9 cellular contexts compared by ENCODE assay signal in genomic region chr4:2417765-2418651, GRCh38. TPM values are rescaled to one million over a fixed set of nuclear protein-coding genes. Genes with fewer than 3 reads are reported as not detected.
DNase-seq lines count a peak whose midpoint lies in the region; ATAC-seq and TF ChIP-seq lines count a peak whose summit lies in the region.
"Had no signal": no experiment of that assay in that cellular context is flagged by ENCODE, and none has a peak within 500 bp of the region (broad histone marks: within the 10 kb centered on the region; RNA-seq: fewer than 3 reads in every experiment).

ZFYVE28 (minus strand) TSS chr4:2418645; CDS start chr4:2418323, 322 bp downstream.

- no peak within 1 kb of the TSS for H3K9ac ChIP-seq in IMR-90 (ENCODE audit: low read depth, low read length)
- H3K9ac ChIP-seq in iPS-20b (ENCODE audit: low read depth, low read length): no peak within 1 kb of the TSS

- H3K9me3 Mint-ChIP-seq in activated CD4-positive, alpha-beta T cell treated with anti-CD3 and anti-CD28 coated beads, Interleukin-2, amount 10 ng/mL, durations not matched to agents 7 days and 5 days: no peaks in the 10 kb centered on the region
- no peaks in the 10 kb centered on the region for H3K9me3 Mint-ChIP-seq in activated naive CD8-positive, alpha-beta T cell treated with anti-CD3 and anti-CD28 coated beads for 36 hours

- in situ Hi-C loops in IMR-90 (cut with MboI; ENCODE audit: low sequenced_read_pairs): no loop called here

- no peak within 1 kb of the TSS for H3K18ac ChIP-seq in IMR-90 (ENCODE audit: low read depth, low read length)

- peaks cover 52% of the 10 kb centered on the region for H3K4me1 Mint-ChIP-seq in activated CD4-positive, alpha-beta T cell treated with anti-CD3 and anti-CD28 coated beads, Interleukin-2, amount 10 ng/mL, durations not matched to agents 7 days and 5 days
- H3K4me1 Mint-ChIP-seq in activated naive CD8-positive, alpha-beta T cell treated with anti-CD3 and anti-CD28 coated beads for 36 hours: peaks cover 41% of the 10 kb centered on the region

- H4K5ac ChIP-seq in IMR-90 (ENCODE audit: low read depth, low read length): no peak within 1 kb of the TSS

- H3K4me2 ChIP-seq in IMR-90 (ENCODE audit: low read depth, low read length): peak within 1 kb of the TSS; percentile 93

- H3K27ac Mint-ChIP-seq in activated CD4-positive, alpha-beta T cell treated with anti-CD3 and anti-CD28 coated beads, Interleukin-2, amount 10 ng/mL, durations not matched to agents 7 days and 5 days: peak within 1 kb of the TSS; percentile 86
- H3K27ac Mint-ChIP-seq in activated naive CD8-positive, alpha-beta T cell treated with anti-CD3 and anti-CD28 coated beads for 36 hours: peak within 1 kb of the TSS; percentile 39

- no peak for TF ChIP-seq CTCF in IMR-90 (conservative IDR thresholded peaks at IDR 0.05; ENCODE audit: low read depth, low read length)

- no peak within 1 kb of the TSS for H3K14ac ChIP-seq in IMR-90 (replicated peaks; ENCODE audit: low read depth, low read length)

- H3K9me3 ChIP-seq in IMR-90 (ENCODE audit: control insufficient read depth, insufficient read depth, low read length) (0 out of 2 replicates have a peak, but pooled peaks cover 2% of the 10 kb centered on the region), iPS-20b (ENCODE audit: insufficient read depth, low read depth, low read length) (no peaks in the 10 kb centered on the region)

- intact Hi-C loops in IMR-90 (cut with micrococcal nuclease): loop anchor here (10.0 kb wide), 1 partner anchor 153 kb away; the partner anchor contains the start of gene MXD4

- CTCF ChIA-PET in activated CD4-positive, alpha-beta T cell treated with anti-CD3 and anti-CD28 coated beads, Interleukin-2, amount 10 ng/mL, durations not matched to agents 7 days and 5 days (lab: Charles Lee): interaction anchor here (0.6 to 1.0 kb wide), 6 partner anchors 9 to 706 kb away, joined by 3 to 4 read pairs (median 4); partner anchors contain the start of gene SLBP
- CTCF ChIA-PET in IMR-90 (lab: Yijun Ruan, JAX): interaction anchor here (0.9 kb wide), 1 partner anchor 140 kb away, joined by 4 read pairs; no protein-coding TSS in a partner anchor

- no peak within 1 kb of the TSS for H3K4ac ChIP-seq in IMR-90 (ENCODE audit: low read depth, low read length)

- H3K4me3 ChIP-seq in IMR-90 (ENCODE audit: insufficient read depth, low read depth, low read length) (peak within 1 kb of the TSS; percentile 66), iPS-20b (ENCODE audit: low read length) (peak within 1 kb of the TSS; percentile 60)

- no peak within 1 kb of the TSS for H2BK120ac ChIP-seq in IMR-90 (ENCODE audit: low read depth, low read length)

- H4K20me1 ChIP-seq in IMR-90 (ENCODE audit: insufficient read depth, low read length): no peaks in the 10 kb centered on the region

- H3K27me3 Mint-ChIP-seq in activated CD4-positive, alpha-beta T cell treated with anti-CD3 and anti-CD28 coated beads, Interleukin-2, amount 10 ng/mL, durations not matched to agents 7 days and 5 days: peaks cover 52% of the 10 kb centered on the region
- H3K27me3 Mint-ChIP-seq in activated naive CD8-positive, alpha-beta T cell treated with anti-CD3 and anti-CD28 coated beads for 36 hours: peaks cover 75% of the 10 kb centered on the region

- peaks cover 8% of the 10 kb centered on the region; the same call in 1 of the 2 replicates for H3K9me1 ChIP-seq in IMR-90 (ENCODE audit: insufficient read depth, low read length)

- no peak within 1 kb of the TSS for H4K8ac ChIP-seq in IMR-90 (ENCODE audit: low read depth in 2 of 2, low read length in 2 of 2)

- H3K56ac ChIP-seq in IMR-90 (ENCODE audit: extremely low read depth, insufficient read depth, low read length): no peak within 1 kb of the TSS

- 2% methylated on average over 58 of the region's 91 CpGs; no CpG with 5 or more reads in 1 of the 2 experiments for WGBS in IMR-90 (ENCODE audit: extremely low coverage in 2 of 2, insufficient read length in 1 of 2), 2 experiments

- ATAC-seq in IMR-90 (ENCODE audit: low read depth) (peak; percentile 15), HG03045 (IDR thresholded peaks at IDR 0.05; ENCODE audit: unreplicated experiment) (no peak)

- peak within 1 kb of the TSS; percentile 84 for H2AK9ac ChIP-seq in IMR-90 (replicated peaks; ENCODE audit: low read depth, low read length, poor library complexity)

- peaks cover 0 to 3% of the 10 kb centered on the region in 2 experiments; a peak in 1 of 4 replicates for H3K79me1 ChIP-seq in IMR-90 (ENCODE audit: low read depth in 1 of 2, low read length in 2 of 2)

- H3K36me3 Mint-ChIP-seq in activated CD4-positive, alpha-beta T cell treated with anti-CD3 and anti-CD28 coated beads, Interleukin-2, amount 10 ng/mL, durations not matched to agents 7 days and 5 days (ENCODE audit: low read depth): no peaks in the 10 kb centered on the region
- no peaks in the 10 kb centered on the region for H3K36me3 Mint-ChIP-seq in activated naive CD8-positive, alpha-beta T cell treated with anti-CD3 and anti-CD28 coated beads for 36 hours

- no peak for DNase-seq in activated CD4-positive, alpha-beta T cell treated with anti-CD3 and anti-CD28 coated beads, Interleukin-2, amount 10 ng/mL, durations not matched to agents 7 days and 5 days
- DNase-seq in activated CD4-positive, alpha-beta T cell treated with anti-CD3 and anti-CD28 coated beads, Interleukin-2, amount 50 U/mL, for 1 hour: no peak
- DNase-seq in IMR-90: no peak
- peak; percentile 8 for DNase-seq in activated naive CD8-positive, alpha-beta T cell treated with anti-CD3 and anti-CD28 coated beads for 36 hours
- DNase-seq in stimulated activated CD8-positive, alpha-beta memory T cell treated with anti-CD3 and anti-CD28 coated beads, Interleukin-4, amount 100 ng/mL, for 48 hours: peak; percentile 48
- DNase-seq in MV-4-11 (lab: John Stamatoyannopoulos, UW): no peak

- no peak within 1 kb of the TSS for H3K27ac ChIP-seq in IMR-90 (ENCODE audit: insufficient read depth, low read length)
- no peak within 1 kb of the TSS for H3K27ac ChIP-seq in iPS-20b (ENCODE audit: low read length)
- H3K27ac ChIP-seq: epithelial cell of prostate had no signal

- H2AK5ac ChIP-seq in IMR-90 (ENCODE audit: low read depth, low read length): 0 out of 2 replicates have a peak within 1 kb of the TSS, but pooled peaks have one; percentile 3

- H2BK15ac ChIP-seq in IMR-90 (ENCODE audit: low read depth, low read length): no peak within 1 kb of the TSS

- no peak within 1 kb of the TSS for H3K23ac ChIP-seq in IMR-90 (ENCODE audit: low read depth, low read length)

- peak within 1 kb of the TSS; percentile 94 for H2AFZ ChIP-seq in IMR-90 (replicated peaks; ENCODE audit: low read length, poor library complexity)

- no peak within 1 kb of the TSS for H4K91ac ChIP-seq in IMR-90 (ENCODE audit: insufficient read depth, low read depth, low read length)

- POLR2A ChIA-PET in activated CD4-positive, alpha-beta T cell treated with anti-CD3 and anti-CD28 coated beads, Interleukin-2, amount 10 ng/mL, durations not matched to agents 7 days and 5 days (lab: Charles Lee): no interaction called here
- POLR2A ChIA-PET in IMR-90 (lab: Charles Lee; ENCODE audit: unreplicated experiment): no interaction called here

- H3K36me3 ChIP-seq in IMR-90 (ENCODE audit: control insufficient read depth, insufficient read depth, low read length): no peaks in the 10 kb centered on the region
- no peaks in the 10 kb centered on the region for H3K36me3 ChIP-seq in iPS-20b (ENCODE audit: insufficient read depth, low read depth, low read length)

- no peak for TF ChIP-seq RAD21 in IMR-90 (IDR thresholded peaks at IDR 0.05; ENCODE audit: low read length)

- TF ChIP-seq POLR2A in IMR-90 (IDR thresholded peaks at IDR 0.05; ENCODE audit: low read depth, low read length): no peak

- no TSS peak for BruUV-seq in IMR-90 (replicated peaks; lab: Mats Ljungman, UMichigan)

- H3K4me1 ChIP-seq in IMR-90 (ENCODE audit: control insufficient read depth, insufficient read depth, low read length) (peaks cover 9% of the 10 kb centered on the region; the same call in 1 of the 2 replicates), iPS-20b (ENCODE audit: insufficient read depth, low read length) (peaks cover 8% of the 10 kb centered on the region; the same call in 1 of the 2 replicates)

- H2BK5ac ChIP-seq in IMR-90 (ENCODE audit: low read depth, low read length, poor library complexity, severe bottlenecking): no peak within 1 kb of the TSS

- H2BK20ac ChIP-seq in IMR-90 (ENCODE audit: low read depth, low read length): no peak within 1 kb of the TSS

- peak within 1 kb of the TSS; percentile 85 for H3K4me3 Mint-ChIP-seq in activated CD4-positive, alpha-beta T cell treated with anti-CD3 and anti-CD28 coated beads, Interleukin-2, amount 10 ng/mL, durations not matched to agents 7 days and 5 days
- peak within 1 kb of the TSS; percentile 88 for H3K4me3 Mint-ChIP-seq in activated naive CD8-positive, alpha-beta T cell treated with anti-CD3 and anti-CD28 coated beads for 36 hours

- H3K27me3 ChIP-seq in IMR-90 (ENCODE audit: control insufficient read depth, insufficient read depth, low read length): peaks cover 65% of the 10 kb centered on the region
- peaks cover 93% of the 10 kb centered on the region for H3K27me3 ChIP-seq in iPS-20b (ENCODE audit: insufficient read depth, low read length)

- dilution Hi-C loops in IMR-90 (cut with HindIII; ENCODE audit: low sequenced_read_pairs, unreplicated experiment): no loop called here

TF ChIP-seq in IMR-90, 13 proteins besides CTCF, POLR2A, EP300 and RAD21 (continues in another document):
- no peak for TF ChIP-seq MAZ (IDR thresholded peaks at IDR 0.05; ENCODE audit: borderline replicate concordance, low read depth, low read length)
- TF ChIP-seq RCOR1 (IDR thresholded peaks at IDR 0.05; ENCODE audit: insufficient replicate concordance, low read length): no peak
- no peak for TF ChIP-seq ELK1 (IDR thresholded peaks at IDR 0.05; ENCODE audit: borderline replicate concordance, low read depth, low read length)
- TF ChIP-seq RFX5 (IDR thresholded peaks at IDR 0.05; ENCODE audit: low read depth, low read length): no peak
- TF ChIP-seq MXI1 (IDR thresholded peaks at IDR 0.05; ENCODE audit: borderline replicate concordance, low read depth, low read length): no peak

RNA-seq across cellular contexts. Expression of gene ZFYVE28, which starts in this region (rescaled TPM):
- total RNA-seq in activated CD4-positive, alpha-beta T cell treated with anti-CD3 and anti-CD28 coated beads, Interleukin-2, amount 10 ng/mL, durations not matched to agents 7 days and 5 days: 10 to 100 TPM; 14.8 to 17.2 TPM
- 0.36 and 0.56 TPM in 2 replicates for total RNA-seq in IMR-90 (2012; rRNA removed)
- polyA plus RNA-seq in IMR-90 (2012; rRNA removed): 1.2 and 1.4 TPM in 2 replicates
- polyA plus RNA-seq in IMR-90 (2012; cell fraction: cytosol; rRNA removed): 0.14 and 0.92 TPM in 2 replicates
- polyA plus RNA-seq in IMR-90 (2012; cell fraction: nucleus; rRNA removed; ENCODE audit: low replicate concordance): 2.8 and 3.8 TPM in 2 replicates
- 1 to 10 TPM; 3.8 to 4.6 TPM for total RNA-seq in activated naive CD8-positive, alpha-beta T cell treated with anti-CD3 and anti-CD28 coated beads for 36 hours

Comparison
In these comparisons a context has a peak if more than half of its experiments do, and no peak if none do; other contexts are left out.
1. DNase-seq: peak in activated naive CD8-positive, alpha-beta T cell treated with anti-CD3 and anti-CD28 coated beads for 36 hours (single experiment) and stimulated activated CD8-positive, alpha-beta memory T cell treated with anti-CD3 and anti-CD28 coated beads, Interleukin-4, amount 100 ng/mL, for 48 hours (single experiment); none in activated CD4-positive, alpha-beta T cell treated with anti-CD3 and anti-CD28 coated beads, Interleukin-2, amount 10 ng/mL, durations not matched to agents 7 days and 5 days (single experiment), activated CD4-positive, alpha-beta T cell treated with anti-CD3 and anti-CD28 coated beads, Interleukin-2, amount 50 U/mL, for 1 hour (single experiment), IMR-90 (single experiment) and MV-4-11 (single experiment).